ENCODE assay signal across 8 cellular contexts in the genomic region with DNA sequence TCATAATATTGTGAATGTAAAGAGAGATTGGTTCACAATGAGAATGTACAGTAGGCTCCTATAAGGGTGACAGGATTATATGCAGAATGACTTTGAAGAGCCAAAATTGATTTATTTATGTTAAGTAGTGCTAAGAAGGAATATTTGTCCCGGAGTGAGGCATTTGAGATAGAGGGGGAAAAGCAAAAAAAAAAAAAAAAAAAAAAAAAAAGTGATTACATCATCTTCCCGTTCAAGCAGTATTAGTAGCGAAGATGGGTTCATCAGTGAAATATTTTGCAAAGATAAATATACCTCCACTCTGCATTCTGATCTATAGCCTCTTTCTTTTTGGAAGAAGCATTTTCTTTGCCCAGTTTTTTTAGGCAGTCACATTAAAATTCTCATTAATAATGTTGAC.
DNase-seq lines count a peak whose midpoint lies in the region; ATAC-seq and TF ChIP-seq lines count a peak whose summit lies in the region.

No MANE protein-coding gene starts in this region.

- peaks cover 47% of the 10 kb centered on the region for H3K36me3 Mint-ChIP-seq in activated CD8-positive, alpha-beta memory T cell treated with anti-CD3 and anti-CD28 coated beads, Interleukin-2, amount 10 ng/mL, durations not matched to agents 7 days and 5 days

- H3K36me3 ChIP-seq in right lobe of liver = peaks cover 0 to 29% (median 19%) of the 10 kb centered on the region in 4 donors

- peak overlapping the region; percentile 87 for H3K4me3 Mint-ChIP-seq in activated CD8-positive, alpha-beta memory T cell treated with anti-CD3 and anti-CD28 coated beads, Interleukin-2, amount 10 ng/mL, durations not matched to agents 7 days and 5 days

- H3K27me3 ChIP-seq in right lobe of liver = no peaks in the 10 kb centered on the region

- intact Hi-C loops in right lobe of liver (cut with DNase I) = loop anchor here (10.0 kb wide), 2 partner anchors 165 to 455 kb away; no protein-coding TSS in a partner anchor

- peaks cover 71% of the 10 kb centered on the region for H3K4me1 Mint-ChIP-seq in activated CD8-positive, alpha-beta memory T cell treated with anti-CD3 and anti-CD28 coated beads, Interleukin-2, amount 10 ng/mL, durations not matched to agents 7 days and 5 days

- H3K27me3 Mint-ChIP-seq in activated CD8-positive, alpha-beta memory T cell treated with anti-CD3 and anti-CD28 coated beads, Interleukin-2, amount 10 ng/mL, durations not matched to agents 7 days and 5 days = no peaks in the 10 kb centered on the region

- peak overlapping the region; percentile 86 for H3K27ac ChIP-seq in angular gyrus (ENCODE audit: low read depth, low read length)
- peak overlapping the region; percentile 80 to 94 (median 89) for H3K27ac ChIP-seq in right lobe of liver
- H3K27ac ChIP-seq in substantia nigra (ENCODE audit: low read depth, low read length, poor library complexity, severe bottlenecking) = peak overlapping the region; percentile 95

- H3K4me1 ChIP-seq in right lobe of liver = peaks cover 2 to 58% (median 16%) of the 10 kb centered on the region in 4 donors

- WGBS in right lobe of liver (ENCODE audit: insufficient coverage, low coverage, low lambda C conversion rate, missing lambda C conversion rate) = 26% methylated on average over 3 of the region's 3 CpGs

- TF ChIP-seq CTCF in right lobe of liver (IDR thresholded peaks at IDR 0.05) = no peak

- no peak for ATAC-seq in activated CD8-positive, alpha-beta memory T cell treated with anti-CD3 and anti-CD28 coated beads, Interleukin-2, amount 10 ng/mL, durations not matched to agents 7 days and 5 days
- no peak for ATAC-seq in right lobe of liver

- CTCF ChIA-PET in activated CD8-positive, alpha-beta memory T cell treated with anti-CD3 and anti-CD28 coated beads, Interleukin-2, amount 10 ng/mL, durations not matched to agents 7 days and 5 days (lab: Charles Lee) = interaction anchor here (1.7 kb wide), 1 partner anchor 172 kb away, joined by 6 read pairs; no protein-coding TSS in a partner anchor

- no peaks in the 10 kb centered on the region for H3K9me3 ChIP-seq in right lobe of liver

- peak overlapping the region; percentile 48 to 64 (median 61) for H3K4me3 ChIP-seq in right lobe of liver

- no peak for DNase-seq in activated CD8-positive, alpha-beta memory T cell treated with anti-CD3 and anti-CD28 coated beads, Interleukin-2, amount 10 ng/mL, durations not matched to agents 7 days and 5 days
- DNase-seq in activated CD8-positive, alpha-beta memory T cell treated with anti-CD3 and anti-CD28 coated beads for 24 hours = no peak
- DNase-seq in right lobe of liver = no peak
- no peak for DNase-seq in substantia nigra (lab: John Stamatoyannopoulos, UW)
- no peak for DNase-seq in DMS 273 treated with DMSO at 0.1 percent for 48 hours (lab: John Stamatoyannopoulos, UW)
- DNase-seq in NCI-H748 (lab: John Stamatoyannopoulos, UW; ENCODE audit: unreplicated experiment) = no peak
- no peak for DNase-seq in amygdala (lab: John Stamatoyannopoulos, UW)

- peak overlapping the region; percentile 95 for H3K27ac Mint-ChIP-seq in activated CD8-positive, alpha-beta memory T cell treated with anti-CD3 and anti-CD28 coated beads, Interleukin-2, amount 10 ng/mL, durations not matched to agents 7 days and 5 days

- no peak for TF ChIP-seq POLR2A in right lobe of liver (IDR thresholded peaks at IDR 0.05)

- no peaks in the 10 kb centered on the region for H3K9me3 Mint-ChIP-seq in activated CD8-positive, alpha-beta memory T cell treated with anti-CD3 and anti-CD28 coated beads, Interleukin-2, amount 10 ng/mL, durations not matched to agents 7 days and 5 days (ENCODE audit: low read depth)
